ENCODE assay signal across 19 cellular contexts in genomic region chr20:46621492-46621891, GRCh38. TPM values are rescaled to one million over a fixed set of nuclear protein-coding genes. Genes with fewer than 3 reads are reported as not detected.
DNase-seq lines count a peak whose midpoint lies in the region; ATAC-seq and TF ChIP-seq lines count a peak whose summit lies in the region.
"Had no signal": no experiment of that assay in that cellular context is flagged by ENCODE, and none has a peak within 500 bp of the region (broad histone marks: within the 10 kb centered on the region; RNA-seq: fewer than 3 reads in every experiment).

No MANE protein-coding gene starts in this region.

- H3K36me3 Mint-ChIP-seq in activated CD8-positive, alpha-beta T cell treated with anti-CD3 and anti-CD28 coated beads for 36 hours (ENCODE audit: low read depth), result no peaks in the 10 kb centered on the region
- H3K36me3 Mint-ChIP-seq in osteocyte (ENCODE audit: unreplicated experiment), result no peaks in the 10 kb centered on the region
- H3K36me3 Mint-ChIP-seq: CD14-positive monocyte had no signal

- peaks cover 19% of the 10 kb centered on the region for H3K27me3 Mint-ChIP-seq in activated CD8-positive, alpha-beta T cell treated with anti-CD3 and anti-CD28 coated beads for 36 hours
- H3K27me3 Mint-ChIP-seq in osteocyte (ENCODE audit: unreplicated experiment), result no peaks in the 10 kb centered on the region
- H3K27me3 Mint-ChIP-seq: brain had no signal

- no peak overlapping the region for H3K4me2 ChIP-seq in GM23248 (ENCODE audit: unreplicated experiment)

- no peaks in the 10 kb centered on the region for H3K9me2 ChIP-seq in GM23248 (ENCODE audit: insufficient read depth)

- CTCF ChIA-PET in activated CD8-positive, alpha-beta T cell treated with anti-CD3 and anti-CD28 coated beads for 36 hours (lab: Charles Lee), result no interaction called here

- H3K4me1 Mint-ChIP-seq in activated CD8-positive, alpha-beta T cell treated with anti-CD3 and anti-CD28 coated beads for 36 hours (ENCODE audit: low read depth), result no peaks in the 10 kb centered on the region
- peaks cover 14% of the 10 kb centered on the region for H3K4me1 Mint-ChIP-seq in osteocyte (ENCODE audit: unreplicated experiment)
- H3K4me1 Mint-ChIP-seq: activated CD4-positive, alpha-beta T cell treated with anti-CD3 and anti-CD28 coated beads, Interleukin-2, amount 10 ng/mL, durations not matched to agents 7 days and 5 days had no signal

- no peaks in the 10 kb centered on the region for H3F3A ChIP-seq in GM23248 (ENCODE audit: insufficient read depth)

- 51 to 53% methylated on average over 4 of the region's 4 CpGs for WGBS in GM23248 (ENCODE audit: low coverage in 1 of 2, low lambda C conversion rate in 2 of 2, missing lambda C conversion rate in 2 of 2), 2 experiments

- H2AFZ ChIP-seq in GM23248, result no peak overlapping the region

- H3K9ac ChIP-seq in GM23248, result no peak overlapping the region

- POLR2A ChIA-PET in activated CD8-positive, alpha-beta T cell treated with anti-CD3 and anti-CD28 coated beads for 36 hours (lab: Charles Lee), result no interaction called here

- in situ Hi-C loops in GM23248 (cut with MboI), result no loop called here
- in situ Hi-C loops in astrocyte of the spinal cord (cut with HindIII; ENCODE audit: low sequenced_read_pairs), result no loop called here

- peaks cover 10% of the 10 kb centered on the region for H3K9me3 Mint-ChIP-seq in activated CD8-positive, alpha-beta T cell treated with anti-CD3 and anti-CD28 coated beads for 36 hours
- H3K9me3 Mint-ChIP-seq in osteocyte (ENCODE audit: unreplicated experiment), result peaks cover 9% of the 10 kb centered on the region

- no peak overlapping the region for H3K27ac ChIP-seq in GM23248

- intact Hi-C loops in activated CD8-positive, alpha-beta T cell treated with anti-CD3 and anti-CD28 coated beads for 36 hours (cut with micrococcal nuclease), result no loop called here

- H3K4me3 Mint-ChIP-seq in activated CD8-positive, alpha-beta T cell treated with anti-CD3 and anti-CD28 coated beads for 36 hours, result no peak overlapping the region
- no peak overlapping the region for H3K4me3 Mint-ChIP-seq in osteocyte (ENCODE audit: unreplicated experiment)
- H3K4me3 Mint-ChIP-seq: activated CD4-positive, alpha-beta T cell treated with anti-CD3 and anti-CD28 coated beads, Interleukin-2, amount 10 ng/mL, durations not matched to agents 7 days and 5 days; brain; H9 had no signal

- H3K36me3 ChIP-seq in GM23248 (ENCODE audit: low read depth), result no peaks in the 10 kb centered on the region

- H3K27me3 ChIP-seq in GM23248 (replicated peaks; ENCODE audit: insufficient read depth), result no peaks in the 10 kb centered on the region

- peak; percentile 47 for DNase-seq in GM23248
- DNase-seq in astrocyte of the spinal cord (ENCODE audit: low read depth, low spot score), result peak; percentile 54
- DNase-seq in foreskin fibroblast, result peak; percentile 77 to 86
- DNase-seq in smooth muscle cell of the brain vasculature (ENCODE audit: low read depth, low spot score), result peak; percentile 63
- no peak for DNase-seq in activated CD8-positive, alpha-beta T cell treated with anti-CD3 and anti-CD28 coated beads for 36 hours
- no peak for DNase-seq in activated CD4-positive, alpha-beta T cell treated with anti-CD3 and anti-CD28 coated beads for 48 hours
- DNase-seq in osteocyte (ENCODE audit: extremely low spot score, unreplicated experiment), result no peak
- no peak for DNase-seq in activated CD4-positive, alpha-beta T cell treated with anti-CD3 and anti-CD28 coated beads, Interleukin-2, amount 50 U/mL, for 4 hours
- DNase-seq: activated CD4-positive, alpha-beta T cell treated with anti-CD3 and anti-CD28 coated beads, Interleukin-2, amount 10 ng/mL, durations not matched to agents 7 days and 5 days; activated naive CD4-positive, alpha-beta T cell treated with anti-CD3 and anti-CD28 coated beads, Interleukin-2, amount 50 U/mL, for 16 hours; H9; left cardiac atrium; mucosa of descending colon; NCI-H226; occipital lobe; RPMI8226 had no signal

- TF ChIP-seq CTCF in astrocyte of the spinal cord (IDR thresholded peaks at IDR 0.05; ENCODE audit: low read depth, low read length), result no peak
- TF ChIP-seq CTCF in foreskin fibroblast (IDR thresholded peaks at IDR 0.05; ENCODE audit: low read depth, low read length), result no peak
- TF ChIP-seq CTCF in activated CD8-positive, alpha-beta T cell treated with anti-CD3 and anti-CD28 coated beads for 36 hours (IDR thresholded peaks at IDR 0.05), result no peak
- no peak for TF ChIP-seq CTCF in osteocyte (IDR thresholded peaks at IDR 0.05)

- no peak for ATAC-seq in activated CD8-positive, alpha-beta T cell treated with anti-CD3 and anti-CD28 coated beads for 36 hours
- ATAC-seq: esophagus mucosa, left cardiac atrium, mucosa of descending colon had no signal

- no peaks in the 10 kb centered on the region for H4K20me1 ChIP-seq in GM23248 (ENCODE audit: insufficient read depth)

- H3K79me2 ChIP-seq in GM23248 (ENCODE audit: insufficient read depth), result no peaks in the 10 kb centered on the region

- H3K9me3 ChIP-seq in GM23248 (ENCODE audit: low read depth), result no peaks in the 10 kb centered on the region

- H3K27ac Mint-ChIP-seq in activated CD8-positive, alpha-beta T cell treated with anti-CD3 and anti-CD28 coated beads for 36 hours, result no peak overlapping the region
- no peak overlapping the region for H3K27ac Mint-ChIP-seq in osteocyte (ENCODE audit: unreplicated experiment)
- H3K27ac Mint-ChIP-seq: activated CD4-positive, alpha-beta T cell treated with anti-CD3 and anti-CD28 coated beads, Interleukin-2, amount 10 ng/mL, durations not matched to agents 7 days and 5 days; brain; CD14-positive monocyte had no signal

- no peak overlapping the region for H3K4me3 ChIP-seq in GM23248
- H3K4me3 ChIP-seq in astrocyte of the spinal cord (ENCODE audit: low read depth, low read length), result no peak overlapping the region
- H3K4me3 ChIP-seq in foreskin fibroblast (ENCODE audit: low read depth in 1 of 2, low read length in 2 of 2), result no peak overlapping the region
- H3K4me3 ChIP-seq: mucosa of descending colon had no signal

- no peaks in the 10 kb centered on the region for H3K4me1 ChIP-seq in GM23248 (ENCODE audit: insufficient read depth)

RNA-seq across cellular contexts. Expression of gene SLC13A3, which starts 29.8 kb away (rescaled TPM):
- 0.89 and 2.4 TPM in 2 replicates for total RNA-seq in GM23248 (2014; rRNA removed; shearing (Covaris generic))
- polyA plus RNA-seq in GM23248 (2016; fragmentation: Nextera tagmentation; extraction: Ambion mirVana), result 2.3 and 4.6 TPM in 2 replicates
- not detected for total RNA-seq in activated CD8-positive, alpha-beta T cell treated with anti-CD3 and anti-CD28 coated beads for 36 hours
- 1.8 and 2.1 TPM in 2 replicates for total RNA-seq in osteocyte
- polyA plus RNA-seq: CD14-positive monocyte had no signal

Comparison
In these comparisons a context has a peak if more than half of its experiments do, and no peak if none do; other contexts are left out.
1. DNase-seq: peak in GM23248 (single experiment), astrocyte of the spinal cord (single experiment), foreskin fibroblast (2 of 2) and smooth muscle cell of the brain vasculature (single experiment); none in activated CD8-positive, alpha-beta T cell treated with anti-CD3 and anti-CD28 coated beads for 36 hours (single experiment), activated CD4-positive, alpha-beta T cell treated with anti-CD3 and anti-CD28 coated beads for 48 hours (single experiment), osteocyte (single experiment) and activated CD4-positive, alpha-beta T cell treated with anti-CD3 and anti-CD28 coated beads, Interleukin-2, amount 50 U/mL, for 4 hours (0 of 2).